In genomic region chr5:178351221-178351825, GRCh38 we compare ENCODE assay signal across 19 cellular contexts.
"Had no signal": no experiment of that assay in that cellular context is flagged by ENCODE, and none has a peak within 500 bp of the region (broad histone marks: within the 10 kb centered on the region; RNA-seq: fewer than 3 reads in every experiment).

No MANE protein-coding gene starts in this region.

- H3K9me3 Mint-ChIP-seq: activated B cell treated with CpG ODN at 0.5 μM for 24 hours; activated naive CD8-positive, alpha-beta T cell treated with anti-CD3 and anti-CD28 coated beads for 36 hours; central memory CD8-positive, alpha-beta T cell; immature natural killer cell; natural killer cell treated with Interleukin-12 subunit alpha and Interleukin-12 subunit beta and Interleukin-15 and Interleukin-18, amount 100 ng/mL, for 72 hours had no signal

- H3K27ac Mint-ChIP-seq: activated B cell treated with CpG ODN at 0.5 μM for 24 hours; activated naive CD8-positive, alpha-beta T cell treated with anti-CD3 and anti-CD28 coated beads for 36 hours; immature natural killer cell; natural killer cell treated with Interleukin-12 subunit alpha and Interleukin-12 subunit beta and Interleukin-15 and Interleukin-18, amount 100 ng/mL, for 72 hours; T-helper 17 cell had no signal

- H3K4me3 Mint-ChIP-seq: activated B cell treated with CpG ODN at 0.5 μM for 24 hours; activated naive CD8-positive, alpha-beta T cell treated with anti-CD3 and anti-CD28 coated beads for 36 hours; central memory CD8-positive, alpha-beta T cell; immature natural killer cell; natural killer cell treated with Interleukin-12 subunit alpha and Interleukin-12 subunit beta and Interleukin-15 and Interleukin-18, amount 100 ng/mL, for 72 hours; T-helper 17 cell had no signal

- H3K9me3 ChIP-seq: ovary, transverse colon had no signal

- H3K36me3 ChIP-seq: brain microvascular endothelial cell, ovary, transverse colon had no signal

- H3K27me3 ChIP-seq: brain microvascular endothelial cell, ovary, transverse colon had no signal

- H3K36me3 Mint-ChIP-seq: activated naive CD8-positive, alpha-beta T cell treated with anti-CD3 and anti-CD28 coated beads for 36 hours; immature natural killer cell; natural killer cell treated with Interleukin-12 subunit alpha and Interleukin-12 subunit beta and Interleukin-15 and Interleukin-18, amount 100 ng/mL, for 72 hours had no signal

- DNase-seq: activated B cell treated with CpG ODN at 0.5 μM for 24 hours; activated CD4-positive, alpha-beta T cell treated with anti-CD3 and anti-CD28 coated beads for 48 hours; activated CD8-positive, alpha-beta memory T cell treated with anti-CD3 and anti-CD28 coated beads, Interleukin-2, amount 50 U/mL, for 48 hours; activated naive CD8-positive, alpha-beta T cell treated with anti-CD3 and anti-CD28 coated beads for 36 hours; amygdala; brain microvascular endothelial cell; cortex of kidney; effector CD8-positive, alpha-beta T cell; foreskin fibroblast; immature natural killer cell; mesendoderm; ovary; stimulated activated CD4-positive, alpha-beta T cell treated with anti-CD3 and anti-CD28 coated beads, Interleukin-2, amount 100 ng/mL, for 48 hours; stimulated activated naive CD4-positive, alpha-beta T cell; substantia nigra; T-helper 17 cell; transverse colon had no signal

- H3K27ac ChIP-seq: brain microvascular endothelial cell, ovary, transverse colon had no signal

- H3K4me3 ChIP-seq: ovary, transverse colon had no signal

- ATAC-seq: natural killer cell treated with Interleukin-12 subunit alpha and Interleukin-12 subunit beta and Interleukin-15 and Interleukin-18, amount 100 ng/mL, for 72 hours; T-helper 17 cell had no signal

- H3K4me1 Mint-ChIP-seq: activated naive CD8-positive, alpha-beta T cell treated with anti-CD3 and anti-CD28 coated beads for 36 hours had no signal
